In the genomic region with DNA sequence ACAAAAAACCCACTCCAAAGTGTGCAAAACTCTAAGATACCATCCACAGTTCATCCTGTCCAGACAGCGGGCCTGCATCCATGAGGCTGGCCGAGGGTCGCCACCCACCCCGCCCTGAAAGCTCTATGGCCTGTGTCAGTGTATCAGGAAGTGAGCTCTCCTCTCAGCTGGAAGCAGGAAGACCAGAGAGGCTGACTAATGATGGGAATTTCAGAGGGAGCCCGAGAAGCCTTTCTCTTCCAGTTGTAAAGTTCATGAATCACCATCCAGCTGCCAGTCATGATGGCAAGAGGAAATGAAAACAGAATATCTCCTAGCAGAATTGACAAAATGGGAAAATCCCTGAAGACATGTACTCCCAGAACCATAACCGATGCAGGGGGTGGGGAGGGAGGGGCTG, we compare ENCODE assay signal across 12 cellular contexts.
DNase-seq lines count a peak whose midpoint lies in the region; TF ChIP-seq lines count a peak whose summit lies in the region.
"Had no signal": no experiment of that assay in that cellular context is flagged by ENCODE, and none has a peak within 500 bp of the region (broad histone marks: within the 10 kb centered on the region; RNA-seq: fewer than 3 reads in every experiment).

No MANE protein-coding gene starts in this region.

- peak; percentile 81 for DNase-seq in 8988T
- DNase-seq in HFFc6: peak; percentile 25
- DNase-seq in astrocyte of the spinal cord (ENCODE audit: low read depth, low spot score): peak; percentile 65
- peak; percentile 33 for DNase-seq in hepatocyte (ENCODE audit: low spot score)
- DNase-seq in SHP77 (lab: John Stamatoyannopoulos, UW): no peak
- no peak for DNase-seq in midbrain (lab: John Stamatoyannopoulos, UW)
- DNase-seq in NCI-H187 (lab: John Stamatoyannopoulos, UW): no peak
- DNase-seq in activated T-helper 1 cell treated with anti-CD3 and anti-CD28 coated beads, Interleukin-12 subunit alpha, Interleukin-12 subunit beta, Interleukin-2, Interleukin-4 antibody, amounts not matched to agents 30 ng/mL and 10 ng/mL and 1 ng/mL, durations not matched to agents 14 hours and 24 hours and 36 hours (ENCODE audit: low spot score): no peak
- DNase-seq: NCI-H524 treated with DMSO at 0.1 percent for 48 hours; stimulated activated CD4-positive, alpha-beta T cell treated with anti-CD3 and anti-CD28 coated beads, Interleukin-4, amount 100 ng/mL, for 1 hour had no signal

- in situ Hi-C loops in astrocyte of the spinal cord (cut with HindIII; ENCODE audit: low sequenced_read_pairs): no loop called here

- no peak overlapping the region for H3K4me3 Mint-ChIP-seq in HFFc6
- H3K4me3 Mint-ChIP-seq in activated T-helper 1 cell treated with anti-CD3 and anti-CD28 coated beads, Interleukin-12 subunit alpha, Interleukin-12 subunit beta, Interleukin-2, Interleukin-4 antibody, amounts not matched to agents 30 ng/mL and 10 ng/mL and 1 ng/mL, durations not matched to agents 14 hours and 24 hours and 36 hours: no peak overlapping the region
- H3K4me3 Mint-ChIP-seq: activated naive CD8-positive, alpha-beta T cell; B cell had no signal

- H3K27ac Mint-ChIP-seq in HFFc6: no peak overlapping the region
- no peak overlapping the region for H3K27ac Mint-ChIP-seq in activated T-helper 1 cell treated with anti-CD3 and anti-CD28 coated beads, Interleukin-12 subunit alpha, Interleukin-12 subunit beta, Interleukin-2, Interleukin-4 antibody, amounts not matched to agents 30 ng/mL and 10 ng/mL and 1 ng/mL, durations not matched to agents 14 hours and 24 hours and 36 hours
- H3K27ac Mint-ChIP-seq: activated naive CD8-positive, alpha-beta T cell; B cell had no signal

- no peak overlapping the region for H3K27ac ChIP-seq in hepatocyte

- H3K9me2 ChIP-seq in hepatocyte (replicated peaks; ENCODE audit: insufficient read depth): no peaks in the 10 kb centered on the region

- no peak overlapping the region for H3K4me3 ChIP-seq in astrocyte of the spinal cord (ENCODE audit: low read depth, low read length)
- no peak overlapping the region for H3K4me3 ChIP-seq in hepatocyte

- no peaks in the 10 kb centered on the region for H3K79me2 ChIP-seq in hepatocyte

- no peaks in the 10 kb centered on the region for H3K36me3 Mint-ChIP-seq in HFFc6 (ENCODE audit: low read depth)
- H3K36me3 Mint-ChIP-seq in activated T-helper 1 cell treated with anti-CD3 and anti-CD28 coated beads, Interleukin-12 subunit alpha, Interleukin-12 subunit beta, Interleukin-2, Interleukin-4 antibody, amounts not matched to agents 30 ng/mL and 10 ng/mL and 1 ng/mL, durations not matched to agents 14 hours and 24 hours and 36 hours (ENCODE audit: low read depth): no peaks in the 10 kb centered on the region
- H3K36me3 Mint-ChIP-seq: activated naive CD8-positive, alpha-beta T cell had no signal

- peaks cover 9% of the 10 kb centered on the region; the same call in 1 of the 2 replicates for H3K27me3 Mint-ChIP-seq in HFFc6 (ENCODE audit: insufficient read depth)
- no peaks in the 10 kb centered on the region for H3K27me3 Mint-ChIP-seq in activated T-helper 1 cell treated with anti-CD3 and anti-CD28 coated beads, Interleukin-12 subunit alpha, Interleukin-12 subunit beta, Interleukin-2, Interleukin-4 antibody, amounts not matched to agents 30 ng/mL and 10 ng/mL and 1 ng/mL, durations not matched to agents 14 hours and 24 hours and 36 hours (ENCODE audit: insufficient read depth)
- H3K27me3 Mint-ChIP-seq: activated naive CD8-positive, alpha-beta T cell; B cell had no signal

- intact Hi-C loops in activated T-helper 1 cell treated with anti-CD3 and anti-CD28 coated beads, Interleukin-12 subunit alpha, Interleukin-12 subunit beta, Interleukin-2, Interleukin-4 antibody, amounts not matched to agents 30 ng/mL and 10 ng/mL and 1 ng/mL, durations not matched to agents 14 hours and 24 hours and 36 hours (cut with micrococcal nuclease): no loop called here

- H3K4me2 ChIP-seq in hepatocyte: no peak overlapping the region

- no peaks in the 10 kb centered on the region for H3K9me3 Mint-ChIP-seq in HFFc6
- no peaks in the 10 kb centered on the region for H3K9me3 Mint-ChIP-seq in activated T-helper 1 cell treated with anti-CD3 and anti-CD28 coated beads, Interleukin-12 subunit alpha, Interleukin-12 subunit beta, Interleukin-2, Interleukin-4 antibody, amounts not matched to agents 30 ng/mL and 10 ng/mL and 1 ng/mL, durations not matched to agents 14 hours and 24 hours and 36 hours

- no peaks in the 10 kb centered on the region for H4K20me1 ChIP-seq in hepatocyte (ENCODE audit: insufficient read depth, poor library complexity, severe bottlenecking)

- no peak overlapping the region for H2AFZ ChIP-seq in hepatocyte

- H3K27me3 ChIP-seq in hepatocyte: no peaks in the 10 kb centered on the region

- H3K9me3 ChIP-seq in hepatocyte (ENCODE audit: low read depth): no peaks in the 10 kb centered on the region

- TF ChIP-seq CTCF in HFFc6 (IDR thresholded peaks at IDR 0.05) (no peak), astrocyte of the spinal cord (IDR thresholded peaks at IDR 0.05; ENCODE audit: low read depth, low read length) (no peak), hepatocyte (IDR thresholded peaks at IDR 0.05; ENCODE audit: poor library complexity) (no peak)

- H3K4me1 ChIP-seq in hepatocyte (ENCODE audit: insufficient read depth): peaks cover 3% of the 10 kb centered on the region

- 72% methylated on average over 6 of the region's 6 CpGs for WGBS in hepatocyte (ENCODE audit: low lambda C conversion rate, missing lambda C conversion rate)

- no peaks in the 10 kb centered on the region for H3K36me3 ChIP-seq in hepatocyte (replicated peaks; ENCODE audit: insufficient read depth, low read depth)

- no peaks in the 10 kb centered on the region for H3K4me1 Mint-ChIP-seq in HFFc6 (ENCODE audit: low read depth)
- no peaks in the 10 kb centered on the region for H3K4me1 Mint-ChIP-seq in activated T-helper 1 cell treated with anti-CD3 and anti-CD28 coated beads, Interleukin-12 subunit alpha, Interleukin-12 subunit beta, Interleukin-2, Interleukin-4 antibody, amounts not matched to agents 30 ng/mL and 10 ng/mL and 1 ng/mL, durations not matched to agents 14 hours and 24 hours and 36 hours (ENCODE audit: low read depth)
- H3K4me1 Mint-ChIP-seq: B cell had no signal

Comparison
In these comparisons a context has a peak if more than half of its experiments do, and no peak if none do; other contexts are left out.
1. DNase-seq: peak in 8988T (single experiment), HFFc6 (single experiment), astrocyte of the spinal cord (single experiment) and hepatocyte (single experiment); none in SHP77 (0 of 2), midbrain (single experiment), NCI-H187 (0 of 2) and activated T-helper 1 cell treated with anti-CD3 and anti-CD28 coated beads, Interleukin-12 subunit alpha, Interleukin-12 subunit beta, Interleukin-2, Interleukin-4 antibody, amounts not matched to agents 30 ng/mL and 10 ng/mL and 1 ng/mL, durations not matched to agents 14 hours and 24 hours and 36 hours (single experiment).